In genomic region chr10:126663880-126664279, GRCh38 we compare ENCODE assay signal across 14 cellular contexts. TPM values are rescaled to one million over a fixed set of nuclear protein-coding genes. Genes with fewer than 3 reads are reported as not detected.
DNase-seq lines count a peak whose midpoint lies in the region; ATAC-seq, FAIRE-seq and TF ChIP-seq lines count a peak whose summit lies in the region.
"Had no signal": no experiment of that assay in that cellular context is flagged by ENCODE, and none has a peak within 500 bp of the region (broad histone marks: within the 10 kb centered on the region; RNA-seq: fewer than 3 reads in every experiment).

No MANE protein-coding gene starts in this region.

- DNase-seq in EL = peak; percentile 50
- peak; percentile 89 for DNase-seq in SK-MEL-5 (ENCODE audit: low read depth, low spot score)
- DNase-seq in fibroblast of pulmonary artery (ENCODE audit: low read depth) = peak; percentile 34
- DNase-seq in activated CD4-positive, alpha-beta T cell treated with anti-CD3 and anti-CD28 coated beads, Interleukin-2, amount 50 U/mL, for 1 hour = no peak
- no peak for DNase-seq in kidney
- DNase-seq: activated T-cell treated with anti-CD3 and anti-CD28 coated beads for 4 hours; NCI-H1694 treated with DMSO at 0.1 percent for 48 hours; stimulated activated CD4-positive, alpha-beta T cell treated with anti-CD3 and anti-CD28 coated beads, Interleukin-4, amount 100 ng/mL, for 1 hour had no signal

- no peak for FAIRE-seq in kidney (lab: Jason Lieb, UNC)
- FAIRE-seq: GM12891 had no signal

- H3K4me1 ChIP-seq in rectal smooth muscle tissue (ENCODE audit: control insufficient read depth, insufficient read depth, low read length) (no peaks in the 10 kb centered on the region), kidney (ENCODE audit: control insufficient read depth in 1 of 2, insufficient read depth in 1 of 2, low read depth in 1 of 2, low read length in 2 of 2) (no peaks in the 10 kb centered on the region)
- H3K4me1 ChIP-seq: body of pancreas had no signal

- H3K27ac ChIP-seq in rectal smooth muscle tissue (ENCODE audit: low read depth, low read length) (peak overlapping the region; percentile 11), kidney (ENCODE audit: low read depth in 2 of 2, low read length in 2 of 2) (no peak overlapping the region)
- H3K27ac ChIP-seq: body of pancreas had no signal

- in situ Hi-C loops in SK-MEL-5 (cut with HindIII; ENCODE audit: low pct_unique_long_range_greater_than_20kb, low sequenced_read_pairs) = no loop called here

- H3K36me3 ChIP-seq in rectal smooth muscle tissue (ENCODE audit: control insufficient read depth, insufficient read depth, low read length) (no peaks in the 10 kb centered on the region), kidney (ENCODE audit: control insufficient read depth in 1 of 2, insufficient read depth in 2 of 2, low read length in 2 of 2) (no peaks in the 10 kb centered on the region)

- H3K27me3 ChIP-seq in rectal smooth muscle tissue (ENCODE audit: control insufficient read depth, insufficient read depth, low read length) = no peaks in the 10 kb centered on the region
- H3K27me3 ChIP-seq: body of pancreas had no signal

- ATAC-seq in HG03439 (IDR thresholded peaks at IDR 0.05; ENCODE audit: unreplicated experiment) (no peak), GM21576 (IDR thresholded peaks at IDR 0.05; ENCODE audit: unreplicated experiment) (no peak)

- intact Hi-C loops in kidney (cut with DNase I) = no loop called here

- H3K9ac ChIP-seq in rectal smooth muscle tissue (ENCODE audit: low read length) (no peak overlapping the region), kidney (ENCODE audit: low read length in 2 of 2) (no peak overlapping the region)

- H3K4me3 ChIP-seq in fibroblast of pulmonary artery (replicated peaks; ENCODE audit: low read depth, low read length) (no peak overlapping the region), rectal smooth muscle tissue (ENCODE audit: low read length) (no peak overlapping the region), kidney (ENCODE audit: low read length in 2 of 2) (no peak overlapping the region)
- H3K4me3 ChIP-seq: body of pancreas had no signal

- TF ChIP-seq CTCF in fibroblast of pulmonary artery (IDR thresholded peaks at IDR 0.05; ENCODE audit: low read length, missing control alignments) (no peak), kidney (IDR thresholded peaks at IDR 0.05; ENCODE audit: borderline replicate concordance, extremely low read depth, insufficient read depth) (no peak)

- no peaks in the 10 kb centered on the region for H3K9me3 ChIP-seq in kidney (ENCODE audit: control insufficient read depth in 1 of 2, low read length in 2 of 2)
- H3K9me3 ChIP-seq: body of pancreas had no signal

RNA-seq across cellular contexts. Expression of gene C10orf90, which starts 6.6 kb away (rescaled TPM):
- total RNA-seq in SK-MEL-5 (2014; rRNA removed; shearing (Covaris generic)) = 78.1 and 89.9 TPM in 2 replicates
- polyA plus RNA-seq in SK-MEL-5 (2015; cell fraction: cytosol; rRNA removed) = 112 and 155 TPM in 2 replicates
- 147 and 149 TPM in 2 replicates for polyA plus RNA-seq in SK-MEL-5 (2015; cell fraction: nucleus; rRNA removed)
- not detected for total RNA-seq in kidney
- 0.30 TPM for polyA plus RNA-seq in kidney (ENCODE audit: insufficient read depth, low read depth, low replicate concordance)
- total RNA-seq: body of pancreas, osteocyte had no signal

Comparison
In these comparisons a context has a peak if more than half of its experiments do, and no peak if none do; other contexts are left out.
1. DNase-seq: peak in EL (single experiment), SK-MEL-5 (single experiment) and fibroblast of pulmonary artery (single experiment); none in activated CD4-positive, alpha-beta T cell treated with anti-CD3 and anti-CD28 coated beads, Interleukin-2, amount 50 U/mL, for 1 hour (single experiment) and kidney (single experiment).
2. RNA of gene C10orf90, which starts 6.6 kb away (total RNA-seq): 78.1 to 89.9 TPM in SK-MEL-5; not detected in kidney (single experiment); every median in the first group is over 10 times any median in the second.